In the genomic region with DNA sequence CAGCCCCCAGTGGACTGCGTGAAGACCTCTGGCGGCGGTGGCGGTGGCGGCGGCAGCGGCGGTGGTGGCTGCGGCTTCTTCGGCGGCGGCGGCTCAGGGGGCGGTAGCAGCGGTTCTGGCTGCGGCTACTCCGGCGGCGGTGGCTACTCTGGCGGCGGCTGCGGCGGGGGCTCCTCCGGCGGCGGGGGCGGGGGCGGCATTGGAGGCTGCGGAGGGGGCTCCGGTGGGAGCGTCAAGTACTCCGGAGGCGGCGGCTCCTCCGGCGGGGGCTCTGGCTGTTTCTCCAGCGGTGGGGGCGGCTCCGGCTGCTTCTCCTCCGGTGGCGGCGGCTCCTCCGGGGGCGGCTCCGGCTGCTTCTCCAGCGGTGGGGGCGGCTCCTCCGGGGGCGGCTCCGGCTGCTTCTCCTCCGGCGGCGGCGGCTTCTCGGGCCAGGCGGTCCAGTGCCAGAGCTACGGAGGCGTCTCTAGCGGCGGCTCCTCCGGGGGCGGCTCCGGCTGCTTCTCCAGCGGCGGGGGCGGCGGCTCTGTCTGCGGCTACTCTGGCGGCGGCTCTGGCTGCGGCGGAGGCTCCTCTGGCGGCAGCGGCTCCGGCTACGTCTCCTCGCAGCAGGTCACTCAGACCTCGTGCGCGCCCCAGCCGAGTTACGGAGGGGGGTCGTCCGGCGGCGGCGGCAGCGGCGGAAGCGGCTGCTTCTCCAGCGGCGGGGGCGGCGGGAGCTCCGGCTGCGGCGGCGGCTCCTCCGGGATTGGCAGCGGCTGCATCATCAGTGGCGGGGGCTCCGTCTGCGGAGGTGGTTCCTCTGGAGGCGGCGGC, we compare ENCODE assay signal across 9 cellular contexts. TPM values are rescaled to one million over a fixed set of nuclear protein-coding genes. Genes with fewer than 3 reads are reported as not detected.
DNase-seq lines count a peak whose midpoint lies in the region; ATAC-seq, FAIRE-seq and TF ChIP-seq lines count a peak whose summit lies in the region.
"Had no signal": no experiment of that assay in that cellular context is flagged by ENCODE, and none has a peak within 500 bp of the region (broad histone marks: within the 10 kb centered on the region; RNA-seq: fewer than 3 reads in every experiment).

No MANE protein-coding gene starts in this region.

- no peaks in the 10 kb centered on the region for H3K36me3 Mint-ChIP-seq in neural crest cell (ENCODE audit: low read depth)

- peaks cover 79% of the 10 kb centered on the region for H3K27me3 Mint-ChIP-seq in neural crest cell (ENCODE audit: low read depth)

- DNase-seq in DMS79 treated with DMSO at 0.1 percent for 48 hours (lab: John Stamatoyannopoulos, UW) (peak; percentile 20), DMS79 (lab: John Stamatoyannopoulos, UW) (no peak), endothelial cell of umbilical vein (ENCODE audit: low read depth, low spot score) (no peak), neural crest cell (ENCODE audit: low read depth, low spot score) (peak; percentile 39), GF-D8 (lab: John Stamatoyannopoulos, UW) (no peak)
- DNase-seq in activated CD4-positive, alpha-beta T cell treated with anti-CD3 and anti-CD28 coated beads for 4 hours = peak; percentile 32 to 44

- no TSS peak for BruUV-seq in endothelial cell of umbilical vein (replicated peaks; lab: Mats Ljungman, UMichigan)

- no peak for FAIRE-seq in endothelial cell of umbilical vein (lab: Jason Lieb, UNC)
- FAIRE-seq: A204.1 had no signal

- H3K27me3 ChIP-seq in endothelial cell of umbilical vein (ENCODE audit: control insufficient read depth in 2 of 2, insufficient read depth in 2 of 2, low read length in 2 of 2) = peaks cover 36 to 53% of the 10 kb centered on the region in 2 experiments

- H3K36me3 ChIP-seq in endothelial cell of umbilical vein (ENCODE audit: control insufficient read depth in 2 of 2, extremely low read depth in 1 of 2, insufficient read depth in 2 of 2, low read length in 2 of 2) = no peaks in the 10 kb centered on the region

- H3K27ac ChIP-seq in endothelial cell of umbilical vein (ENCODE audit: insufficient read depth, low read depth, low read length) = no peak overlapping the region

- no peaks in the 10 kb centered on the region for H3K4me1 ChIP-seq in endothelial cell of umbilical vein (ENCODE audit: control insufficient read depth, extremely low read depth, insufficient read depth, low read length)

- H3K4me1 Mint-ChIP-seq in neural crest cell = peaks cover 11% of the 10 kb centered on the region

- POLR2A ChIA-PET in endothelial cell of umbilical vein (lab: Charles Lee) = no interaction called here

- intact Hi-C loops in endothelial cell of umbilical vein (cut with micrococcal nuclease) = no loop called here

- H3K9me3 ChIP-seq in endothelial cell of umbilical vein (replicated peaks; ENCODE audit: control insufficient read depth, insufficient read depth, low read length) = no peaks in the 10 kb centered on the region

- no peak overlapping the region for H3K27ac Mint-ChIP-seq in neural crest cell (ENCODE audit: unreplicated experiment)

- no peak for TF ChIP-seq POLR2A in endothelial cell of umbilical vein (IDR thresholded peaks at IDR 0.05; ENCODE audit: low read depth, low read length)

- peaks cover 2% of the 10 kb centered on the region for H3K9me1 ChIP-seq in endothelial cell of umbilical vein (replicated peaks; ENCODE audit: control insufficient read depth, extremely low read depth, insufficient read depth, low read length)

- CTCF ChIA-PET in endothelial cell of umbilical vein (lab: Charles Lee) = no interaction called here

- peak overlapping the region; percentile 79 for H3K4me3 Mint-ChIP-seq in neural crest cell

- TF ChIP-seq CTCF in endothelial cell of umbilical vein (IDR thresholded peaks at IDR 0.05; ENCODE audit: extremely low read depth in 1 of 2, insufficient read depth in 1 of 2, low read depth in 1 of 2, low read length in 2 of 2) (no peak), neural crest cell (conservative IDR thresholded peaks at IDR 0.05) (no peak)

- no peaks in the 10 kb centered on the region for H4K20me1 ChIP-seq in endothelial cell of umbilical vein (replicated peaks; ENCODE audit: control insufficient read depth, extremely low read depth, insufficient read depth, low read length)

- no peaks in the 10 kb centered on the region for H3K79me2 ChIP-seq in endothelial cell of umbilical vein (ENCODE audit: control insufficient read depth, insufficient read depth, low read length)

- no peaks in the 10 kb centered on the region for H3K9me3 Mint-ChIP-seq in neural crest cell

- ATAC-seq in GM21423 (IDR thresholded peaks at IDR 0.05; ENCODE audit: unreplicated experiment) (no peak), HG02763 (IDR thresholded peaks at IDR 0.05; ENCODE audit: unreplicated experiment) (no peak)

- dilution Hi-C loops in endothelial cell of umbilical vein (cut with MboI; ENCODE audit: extremely low pct_ligation_motif_present, low sequenced_read_pairs) = no loop called here

- H2AFZ ChIP-seq in endothelial cell of umbilical vein (ENCODE audit: low read depth, low read length) = no peak overlapping the region

- H3K4me3 ChIP-seq in endothelial cell of umbilical vein (replicated peaks in 1 of 3; ENCODE audit: insufficient read depth in 1 of 3, low read depth in 1 of 3, low read length in 3 of 3) = peak overlapping the region in 1 of 3 experiments; percentile 13

- no peak overlapping the region for H3K9ac ChIP-seq in endothelial cell of umbilical vein (replicated peaks; ENCODE audit: extremely low read depth, insufficient read depth, low read length)

- no peak overlapping the region for H3K4me2 ChIP-seq in endothelial cell of umbilical vein (ENCODE audit: insufficient read depth, low read length)

TF ChIP-seq in endothelial cell of umbilical vein, 7 proteins besides CTCF, POLR2A, EP300 and RAD21:
- TF ChIP-seq EZH2 (IDR thresholded peaks at IDR 0.05; ENCODE audit: borderline replicate concordance, low read depth, low read length, severe bottlenecking) (peak; percentile 69), POLR2AphosphoS5 (IDR thresholded peaks at IDR 0.05; ENCODE audit: insufficient read depth, low read depth, low read length) (no peak), MYC (IDR thresholded peaks at IDR 0.05; ENCODE audit: low read depth, low read length) (no peak)

RNA-seq across cellular contexts. Expression of a gene that starts 1.7 kb away (rescaled TPM):
- not detected in 2 replicates for total RNA-seq in endothelial cell of umbilical vein
- polyA plus RNA-seq in endothelial cell of umbilical vein = not detected in 2 replicates
- polyA plus RNA-seq in endothelial cell of umbilical vein (2011; cell fraction: cytosol; rRNA removed) = not detected in 2 replicates
- not detected in 2 replicates for polyA plus RNA-seq in endothelial cell of umbilical vein (2011; cell fraction: nucleus; rRNA removed)
- not detected in 2 replicates for polyA plus RNA-seq in endothelial cell of umbilical vein (2012)
- not detected in 2 replicates for polyA minus RNA-seq in endothelial cell of umbilical vein
- polyA minus RNA-seq in endothelial cell of umbilical vein (2011; cell fraction: cytosol; rRNA and poly(A)+ RNA removed) = not detected
- not detected in 2 replicates for polyA minus RNA-seq in endothelial cell of umbilical vein (2011; cell fraction: nucleus; rRNA and poly(A)+ RNA removed)
- total RNA-seq in neural crest cell = not detected in 2 replicates

RNA-seq across cellular contexts. Expression of a gene that starts 43.8 kb away (rescaled TPM):
- total RNA-seq in endothelial cell of umbilical vein (not detected in 2 replicates), neural crest cell (not detected in 2 replicates)
- polyA plus RNA-seq in endothelial cell of umbilical vein = not detected in 2 replicates
- not detected in 2 replicates for polyA plus RNA-seq in endothelial cell of umbilical vein (2011; cell fraction: cytosol; rRNA removed)
- polyA plus RNA-seq in endothelial cell of umbilical vein (2011; cell fraction: nucleus; rRNA removed) = not detected in 2 replicates
- polyA plus RNA-seq in endothelial cell of umbilical vein (2012) = not detected in 2 replicates
- polyA minus RNA-seq in endothelial cell of umbilical vein = not detected in 2 replicates
- not detected for polyA minus RNA-seq in endothelial cell of umbilical vein (2011; cell fraction: cytosol; rRNA and poly(A)+ RNA removed)
- polyA minus RNA-seq in endothelial cell of umbilical vein (2011; cell fraction: nucleus; rRNA and poly(A)+ RNA removed) = not detected in 2 replicates

RNA-seq across cellular contexts. Expression of a gene that starts 51.6 kb away (rescaled TPM):
- total RNA-seq in endothelial cell of umbilical vein (not detected in 2 replicates), neural crest cell (not detected in 2 replicates)
- polyA plus RNA-seq in endothelial cell of umbilical vein = not detected in 2 replicates
- not detected in 2 replicates for polyA plus RNA-seq in endothelial cell of umbilical vein (2011; cell fraction: cytosol; rRNA removed)
- polyA plus RNA-seq in endothelial cell of umbilical vein (2011; cell fraction: nucleus; rRNA removed) = not detected in 2 replicates
- not detected in 2 replicates for polyA plus RNA-seq in endothelial cell of umbilical vein (2012)
- not detected in 2 replicates for polyA minus RNA-seq in endothelial cell of umbilical vein
- not detected for polyA minus RNA-seq in endothelial cell of umbilical vein (2011; cell fraction: cytosol; rRNA and poly(A)+ RNA removed)
- not detected in 2 replicates for polyA minus RNA-seq in endothelial cell of umbilical vein (2011; cell fraction: nucleus; rRNA and poly(A)+ RNA removed)

RNA-seq across cellular contexts. Expression of a gene that starts 58.0 kb away (rescaled TPM):
- not detected in 2 replicates for total RNA-seq in endothelial cell of umbilical vein
- not detected in 2 replicates for polyA plus RNA-seq in endothelial cell of umbilical vein
- polyA plus RNA-seq in endothelial cell of umbilical vein (2011; cell fraction: cytosol; rRNA removed) = not detected in 2 replicates
- polyA plus RNA-seq in endothelial cell of umbilical vein (2011; cell fraction: nucleus; rRNA removed) = not detected in 2 replicates
- not detected in 2 replicates for polyA plus RNA-seq in endothelial cell of umbilical vein (2012)
- polyA minus RNA-seq in endothelial cell of umbilical vein = not detected in 2 replicates
- polyA minus RNA-seq in endothelial cell of umbilical vein (2011; cell fraction: cytosol; rRNA and poly(A)+ RNA removed) = not detected
- not detected in 2 replicates for polyA minus RNA-seq in endothelial cell of umbilical vein (2011; cell fraction: nucleus; rRNA and poly(A)+ RNA removed)
- total RNA-seq in neural crest cell = not detected in 2 replicates

Comparison
In these comparisons a context has a peak if more than half of its experiments do, and no peak if none do; other contexts are left out.
1. DNase-seq: peak in DMS79 treated with DMSO at 0.1 percent for 48 hours (single experiment), activated CD4-positive, alpha-beta T cell treated with anti-CD3 and anti-CD28 coated beads for 4 hours (2 of 2) and neural crest cell (single experiment); none in DMS79 (single experiment), endothelial cell of umbilical vein (single experiment) and GF-D8 (single experiment).